11 cellular contexts compared by ENCODE assay signal in genomic region chr2:70645733-70646420, GRCh38.
DNase-seq lines count a peak whose midpoint lies in the region; ATAC-seq and TF ChIP-seq lines count a peak whose summit lies in the region.
"Had no signal": no experiment of that assay in that cellular context is flagged by ENCODE, and none has a peak within 500 bp of the region (broad histone marks: within the 10 kb centered on the region; RNA-seq: fewer than 3 reads in every experiment).

No MANE protein-coding gene starts in this region.

- CTCF ChIA-PET in SK-N-SH (lab: Yijun Ruan, JAX): interaction anchor here (0.8 to 8.3 kb wide), 16 partner anchors 9 to 503 kb away, joined by 3 to 111 read pairs (median 4); partner anchors contain the start of gene FAM136A
- CTCF ChIA-PET in CD8-positive, alpha-beta memory T cell (lab: Charles Lee): interaction anchor here (1.1 to 2.6 kb wide), 4 partner anchors 11 to 343 kb away, joined by 3 to 19 read pairs (median 6); no protein-coding TSS in a partner anchor

- H2BK15ac ChIP-seq in mesendoderm (replicated peaks; ENCODE audit: low read depth): no peak overlapping the region

- intact Hi-C loops in right cardiac atrium (cut with DNase I): loop anchor here in 2 of 4 donors (5.0 to 10.0 kb wide), 3 partner anchors 301 to 344 kb away; partner anchors contain the start of gene FAM136A (in 2 of the 2)

- no peak overlapping the region for H3K56ac ChIP-seq in mesendoderm (ENCODE audit: low read length)

- H3K9me3 ChIP-seq in SK-N-SH: no peaks in the 10 kb centered on the region
- H3K9me3 ChIP-seq in CD8-positive, alpha-beta memory T cell (ENCODE audit: low read length): no peaks in the 10 kb centered on the region
- H3K9me3 ChIP-seq in right cardiac atrium (ENCODE audit: control insufficient read depth, low read length): no peaks in the 10 kb centered on the region

- no peaks in the 10 kb centered on the region for H3F3A ChIP-seq in SK-N-SH (replicated peaks; ENCODE audit: insufficient read depth)

- H3K36me3 Mint-ChIP-seq in CD8-positive, alpha-beta memory T cell: no peaks in the 10 kb centered on the region

- no peak for TF ChIP-seq RAD21 in SK-N-SH (IDR thresholded peaks at IDR 0.05; ENCODE audit: low read length)

- no peak overlapping the region for H3K23ac ChIP-seq in mesendoderm (ENCODE audit: low read length)

- DNase-seq in NCI-H510A treated with DMSO at 0.1 percent for 48 hours (lab: John Stamatoyannopoulos, UW): peak; percentile 51
- no peak for DNase-seq in NCI-H510A (lab: John Stamatoyannopoulos, UW)
- DNase-seq in HT-29 (ENCODE audit: low spot score): peak; percentile 39
- peak; percentile 34 for DNase-seq in SK-N-SH
- DNase-seq in mesendoderm: peak; percentile 35
- no peak for DNase-seq in CD8-positive, alpha-beta memory T cell
- no peak for DNase-seq in right cardiac atrium
- DNase-seq: caudate nucleus; NK-92 treated with Interleukin-12 subunit alpha and Interleukin-12 subunit beta, amount 100 ng/mL, for 24 hours had no signal

- H4K5ac ChIP-seq in mesendoderm (ENCODE audit: low read length): no peak overlapping the region

- no peak overlapping the region for H2AFZ ChIP-seq in SK-N-SH (ENCODE audit: low read depth)
- H2AFZ ChIP-seq: parathyroid adenoma had no signal

- H2BK5ac ChIP-seq in mesendoderm (ENCODE audit: low read length): no peak overlapping the region

- no peak overlapping the region for H3K27ac ChIP-seq in SK-N-SH (ENCODE audit: low read depth in 2 of 2, low read length in 1 of 2)
- no peak overlapping the region for H3K27ac ChIP-seq in mesendoderm (ENCODE audit: low read depth, low read length)
- no peak overlapping the region for H3K27ac ChIP-seq in CD8-positive, alpha-beta memory T cell (ENCODE audit: low read depth, low read length)
- no peak overlapping the region for H3K27ac ChIP-seq in right cardiac atrium (ENCODE audit: low read length)
- H3K27ac ChIP-seq: parathyroid adenoma had no signal

- TF ChIP-seq EP300 in SK-N-SH (IDR thresholded peaks at IDR 0.05; ENCODE audit: borderline replicate concordance in 1 of 2, low read depth in 1 of 2, low read length in 1 of 2): no peak

- H3K4me1 Mint-ChIP-seq in CD8-positive, alpha-beta memory T cell: peaks cover 0 to 5% (median 0%) of the 10 kb centered on the region in 3 donors

- H3K4me1 ChIP-seq in SK-N-SH (ENCODE audit: control insufficient read depth in 1 of 2, insufficient read depth in 2 of 2, low read depth in 1 of 2, low read length in 1 of 2) (no peaks in the 10 kb centered on the region), mesendoderm (ENCODE audit: control insufficient read depth, low read depth, low read length) (no peaks in the 10 kb centered on the region), right cardiac atrium (ENCODE audit: control insufficient read depth, insufficient read depth, low read length) (no peaks in the 10 kb centered on the region)
- H3K4me1 ChIP-seq in CD8-positive, alpha-beta memory T cell (ENCODE audit: insufficient read depth, low read length): no peaks in the 10 kb centered on the region
- H3K4me1 ChIP-seq: parathyroid adenoma had no signal

- peaks cover 2 to 7% of the 10 kb centered on the region in 2 donors for H3K27me3 Mint-ChIP-seq in CD8-positive, alpha-beta memory T cell

- 55% methylated on average over 10 of the region's 10 CpGs for WGBS in SK-N-SH (ENCODE audit: low lambda C conversion rate)
- WGBS in mesendoderm (ENCODE audit: extremely low coverage, insufficient coverage, low lambda C conversion rate): no CpG with 5 or more reads among the region's 10 CpGs
- WGBS in right cardiac atrium: 55% methylated on average over 10 of the region's 10 CpGs

- H3K18ac ChIP-seq in mesendoderm (ENCODE audit: low read length): no peak overlapping the region

- no peaks in the 10 kb centered on the region for H3K36me3 ChIP-seq in SK-N-SH (replicated peaks in 1 of 2; ENCODE audit: control insufficient read depth in 1 of 2, insufficient read depth in 2 of 2, low read length in 1 of 2)
- H3K36me3 ChIP-seq in mesendoderm (ENCODE audit: control insufficient read depth, insufficient read depth, low read length): no peaks in the 10 kb centered on the region
- no peaks in the 10 kb centered on the region for H3K36me3 ChIP-seq in CD8-positive, alpha-beta memory T cell (ENCODE audit: insufficient read depth, low read length)

- H3K27me3 ChIP-seq in SK-N-SH (ENCODE audit: insufficient read depth): 0 out of 2 replicates have a peak, but pooled peaks cover 6% of the 10 kb centered on the region
- H3K27me3 ChIP-seq in mesendoderm (ENCODE audit: insufficient read depth, low read length, poor library complexity): no peaks in the 10 kb centered on the region
- no peaks in the 10 kb centered on the region for H3K27me3 ChIP-seq in CD8-positive, alpha-beta memory T cell (ENCODE audit: insufficient read depth, low read length, poor library complexity, severe bottlenecking)
- H3K27me3 ChIP-seq in right cardiac atrium (ENCODE audit: control insufficient read depth, insufficient read depth): no peaks in the 10 kb centered on the region

- no peak overlapping the region for H3K4me3 ChIP-seq in SK-N-SH (ENCODE audit: low read depth in 2 of 2, low read length in 1 of 2)
- no peak overlapping the region for H3K4me3 ChIP-seq in mesendoderm (ENCODE audit: low read length)
- no peak overlapping the region for H3K4me3 ChIP-seq in CD8-positive, alpha-beta memory T cell (ENCODE audit: low read length)
- no peak overlapping the region for H3K4me3 ChIP-seq in right cardiac atrium (ENCODE audit: low read length)

- no peak for ATAC-seq in GM19397 (IDR thresholded peaks at IDR 0.05; ENCODE audit: unreplicated experiment)
- ATAC-seq in right cardiac atrium: no peak

- H3K9ac ChIP-seq in SK-N-SH (no peak overlapping the region), mesendoderm (ENCODE audit: low read length) (no peak overlapping the region)
- H3K9ac ChIP-seq: parathyroid adenoma had no signal

- H3K27ac Mint-ChIP-seq in CD8-positive, alpha-beta memory T cell: no peak overlapping the region

- no peaks in the 10 kb centered on the region for H4K20me1 ChIP-seq in SK-N-SH (ENCODE audit: insufficient read depth)

- POLR2A ChIA-PET in SK-N-SH (lab: Yijun Ruan, JAX): no interaction called here
- POLR2A ChIA-PET in CD8-positive, alpha-beta memory T cell (lab: Charles Lee): no interaction called here

- H3K79me2 ChIP-seq in SK-N-SH (ENCODE audit: insufficient read depth): no peaks in the 10 kb centered on the region
- no peaks in the 10 kb centered on the region for H3K79me2 ChIP-seq in mesendoderm (ENCODE audit: control insufficient read depth, insufficient read depth, low read length)
- H3K79me2 ChIP-seq: parathyroid adenoma had no signal

- no peaks in the 10 kb centered on the region for H3K79me1 ChIP-seq in mesendoderm (ENCODE audit: low read length)

- H3K9me2 ChIP-seq in SK-N-SH: no peaks in the 10 kb centered on the region

- H2AK5ac ChIP-seq in mesendoderm (ENCODE audit: low read length): no peak overlapping the region

- H3K4me2 ChIP-seq in SK-N-SH: no peak overlapping the region
- H3K4me2 ChIP-seq in mesendoderm (ENCODE audit: low read length): no peak overlapping the region

- no peaks in the 10 kb centered on the region for H3K9me3 Mint-ChIP-seq in CD8-positive, alpha-beta memory T cell

- H3K4me3 Mint-ChIP-seq in CD8-positive, alpha-beta memory T cell: no peak overlapping the region

- no peak overlapping the region for H4K8ac ChIP-seq in mesendoderm (ENCODE audit: low read depth, low read length)

- TF ChIP-seq CTCF in SK-N-SH (IDR thresholded peaks at IDR 0.05): no peak; the same call in 1 of the 2 replicates

- no peak overlapping the region for H2BK120ac ChIP-seq in mesendoderm (ENCODE audit: low read depth, low read length)

- H3K4ac ChIP-seq in mesendoderm (ENCODE audit: low read depth, low read length): no peak overlapping the region

TF ChIP-seq in SK-N-SH, 30 proteins besides CTCF, POLR2A, EP300 and RAD21:
- TF ChIP-seq ELF1 (IDR thresholded peaks at IDR 0.05) (no peak), POLR2AphosphoS5 (IDR thresholded peaks at IDR 0.05; ENCODE audit: low read depth, low read length) (no peak), JUND (IDR thresholded peaks at IDR 0.05) (no peak), CHD2 (IDR thresholded peaks at IDR 0.05; ENCODE audit: low read length, partially characterized antibody) (no peak), MEF2A (IDR thresholded peaks at IDR 0.05; ENCODE audit: borderline replicate concordance, low read depth) (no peak), NRF1 (IDR thresholded peaks at IDR 0.05; ENCODE audit: low read depth, low read length) (no peak), TCF12 (IDR thresholded peaks at IDR 0.05) (no peak), FOSL2 (IDR thresholded peaks at IDR 0.05; ENCODE audit: borderline replicate concordance, low read depth) (no peak), EZH2phosphoT487 (IDR thresholded peaks at IDR 0.05; ENCODE audit: borderline replicate concordance, low read depth) (no peak), RFX5 (IDR thresholded peaks at IDR 0.05; ENCODE audit: low read length) (no peak), MXI1 (IDR thresholded peaks at IDR 0.05; ENCODE audit: low read depth, low read length) (no peak), NFIC (IDR thresholded peaks at IDR 0.05; ENCODE audit: borderline replicate concordance) (no peak), USF2 (IDR thresholded peaks at IDR 0.05; ENCODE audit: borderline replicate concordance, low read depth, low read length) (no peak), TAF1 (IDR thresholded peaks at IDR 0.05; ENCODE audit: borderline replicate concordance, low read depth, low read length) (no peak), RCOR1 (IDR thresholded peaks at IDR 0.05; ENCODE audit: low read length) (no peak)

Comparison
In these comparisons a context has a peak if more than half of its experiments do, and no peak if none do; other contexts are left out.
1. DNase-seq: peak in NCI-H510A treated with DMSO at 0.1 percent for 48 hours (single experiment), HT-29 (single experiment), SK-N-SH (single experiment) and mesendoderm (single experiment); none in NCI-H510A (single experiment), CD8-positive, alpha-beta memory T cell (0 of 5) and right cardiac atrium (0 of 3).